In genomic region chr2:47724221-47724981, GRCh38 we compare ENCODE assay signal across 8 cellular contexts. TPM values are rescaled to one million over a fixed set of nuclear protein-coding genes. Genes with fewer than 3 reads are reported as not detected.
DNase-seq lines count a peak whose midpoint lies in the region; ATAC-seq, FAIRE-seq and TF ChIP-seq lines count a peak whose summit lies in the region.

No MANE protein-coding gene starts in this region.

- TF ChIP-seq CTCF in spleen (IDR thresholded peaks at IDR 0.05 in 8 of 11, conservative IDR thresholded peaks at IDR 0.05 in 3 of 11) = no peak
- no peak for TF ChIP-seq CTCF in foreskin fibroblast (IDR thresholded peaks at IDR 0.05; ENCODE audit: low read depth, low read length)

- H3K36me3 ChIP-seq in spleen = no peaks in the 10 kb centered on the region

- no peak for TF ChIP-seq POLR2A in spleen (IDR thresholded peaks at IDR 0.05)

- peak overlapping the region in 6 of 8 donors; percentile 40 to 75 (median 54) for H3K27ac ChIP-seq in spleen

- peaks cover 0 to 3% (median 0%) of the 10 kb centered on the region in 8 donors for H3K9me3 ChIP-seq in spleen

- ATAC-seq in HG03039 (IDR thresholded peaks at IDR 0.05; ENCODE audit: unreplicated experiment) = peak; percentile 81

- DNase-seq in GM19239 (ENCODE audit: insufficient read length, low spot score) (no peak), OCI-M1 (lab: John Stamatoyannopoulos, UW) (peak; percentile 47), spleen (peak; percentile 85), GF-D8 (lab: John Stamatoyannopoulos, UW) (no peak), foreskin fibroblast (no peak), activated gamma-delta T cell (lab: John Stamatoyannopoulos, UW) (no peak)
- DNase-seq in activated naive CD4-positive, alpha-beta T cell treated with Interleukin-2 at 50 U/mL for 16 hours = no peak

- intact Hi-C loops in spleen (cut with DNase I; ENCODE audit: low total_unique reads) = no loop called here

- peak; percentile 98 for FAIRE-seq in GM19239 (lab: Jason Lieb, UNC)

- 68 to 77% (median 72%) methylated on average over 9 of the region's 9 CpGs for WGBS in spleen, 5 donors

- H3K27me3 ChIP-seq in spleen (replicated peaks in 1 of 7) = no peaks in the 10 kb centered on the region

- H3K4me1 ChIP-seq in spleen = peaks cover 0 to 30% (median 3%) of the 10 kb centered on the region in 6 donors

- no peak overlapping the region for H3K4me3 ChIP-seq in spleen
- H3K4me3 ChIP-seq in foreskin fibroblast (ENCODE audit: low read depth in 1 of 2, low read length in 2 of 2) = no peak overlapping the region

RNA-seq across cellular contexts. Expression of gene MSH6, which starts 58.5 kb away (rescaled TPM):
- total RNA-seq in spleen = 10 to 100 TPM; 25.6 to 33.1 (median 29.7) TPM
- 10 to 100 TPM in 1 of 3 donors, 1 to 10 TPM in 2; 6.2 to 10.7 (median 9.2) TPM for polyA plus RNA-seq in spleen

Comparison
In these comparisons a context has a peak if more than half of its experiments do, and no peak if none do; other contexts are left out.
1. DNase-seq: peak in OCI-M1 (single experiment) and spleen (single experiment); none in GM19239 (single experiment), GF-D8 (single experiment), foreskin fibroblast (0 of 2), activated gamma-delta T cell (single experiment) and activated naive CD4-positive, alpha-beta T cell treated with Interleukin-2 at 50 U/mL for 16 hours (single experiment).